Comparison of ENCODE assay signal across 1 cellular context in the genomic region with DNA sequence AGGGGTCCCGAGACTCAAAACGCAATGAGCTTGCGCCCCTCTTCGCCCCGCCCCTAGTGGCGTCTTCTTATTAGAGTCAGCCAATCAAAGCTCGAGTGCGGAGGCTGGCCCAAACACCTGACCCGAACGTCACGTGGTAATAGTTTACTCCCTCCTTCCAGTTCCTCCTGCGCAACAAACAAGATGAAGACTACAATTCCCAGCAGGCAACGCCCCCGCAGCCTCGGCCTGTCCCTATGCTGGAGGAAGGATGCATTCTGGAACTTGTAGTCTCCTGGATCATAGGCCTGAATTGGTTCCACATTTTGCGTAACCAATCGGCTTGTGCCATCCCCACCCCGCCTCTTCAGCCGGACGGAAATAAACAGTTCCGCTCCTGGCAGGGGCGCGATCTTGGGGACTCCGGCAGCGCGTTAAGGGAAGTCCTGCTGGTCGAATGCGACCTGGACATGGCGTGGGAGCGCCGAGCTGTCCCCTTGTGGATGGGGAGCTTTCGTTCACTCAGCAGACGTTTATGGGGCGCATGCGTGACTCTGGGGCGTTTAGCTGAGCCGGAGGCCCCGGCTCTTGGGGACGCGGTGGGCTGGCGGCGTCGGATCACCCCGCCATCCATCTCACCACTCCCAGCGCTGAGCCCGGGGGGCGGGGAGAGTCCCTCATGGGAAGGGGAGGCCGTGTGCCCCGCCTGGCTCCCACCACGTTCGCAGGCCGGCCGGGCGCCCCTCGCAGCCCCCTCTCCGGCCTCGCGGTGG.
TF ChIP-seq lines count a peak whose summit lies in the region.

A gene (minus strand): TSS at position 26 of the 752 bp plus-strand sequence. CDS start 38 bp downstream, outside the sequence.

TF ChIP-seq in K562, 482 proteins besides CTCF, POLR2A, EP300 and RAD21 (continued from another document and continues in another):
- TF ChIP-seq, protein P1, sequence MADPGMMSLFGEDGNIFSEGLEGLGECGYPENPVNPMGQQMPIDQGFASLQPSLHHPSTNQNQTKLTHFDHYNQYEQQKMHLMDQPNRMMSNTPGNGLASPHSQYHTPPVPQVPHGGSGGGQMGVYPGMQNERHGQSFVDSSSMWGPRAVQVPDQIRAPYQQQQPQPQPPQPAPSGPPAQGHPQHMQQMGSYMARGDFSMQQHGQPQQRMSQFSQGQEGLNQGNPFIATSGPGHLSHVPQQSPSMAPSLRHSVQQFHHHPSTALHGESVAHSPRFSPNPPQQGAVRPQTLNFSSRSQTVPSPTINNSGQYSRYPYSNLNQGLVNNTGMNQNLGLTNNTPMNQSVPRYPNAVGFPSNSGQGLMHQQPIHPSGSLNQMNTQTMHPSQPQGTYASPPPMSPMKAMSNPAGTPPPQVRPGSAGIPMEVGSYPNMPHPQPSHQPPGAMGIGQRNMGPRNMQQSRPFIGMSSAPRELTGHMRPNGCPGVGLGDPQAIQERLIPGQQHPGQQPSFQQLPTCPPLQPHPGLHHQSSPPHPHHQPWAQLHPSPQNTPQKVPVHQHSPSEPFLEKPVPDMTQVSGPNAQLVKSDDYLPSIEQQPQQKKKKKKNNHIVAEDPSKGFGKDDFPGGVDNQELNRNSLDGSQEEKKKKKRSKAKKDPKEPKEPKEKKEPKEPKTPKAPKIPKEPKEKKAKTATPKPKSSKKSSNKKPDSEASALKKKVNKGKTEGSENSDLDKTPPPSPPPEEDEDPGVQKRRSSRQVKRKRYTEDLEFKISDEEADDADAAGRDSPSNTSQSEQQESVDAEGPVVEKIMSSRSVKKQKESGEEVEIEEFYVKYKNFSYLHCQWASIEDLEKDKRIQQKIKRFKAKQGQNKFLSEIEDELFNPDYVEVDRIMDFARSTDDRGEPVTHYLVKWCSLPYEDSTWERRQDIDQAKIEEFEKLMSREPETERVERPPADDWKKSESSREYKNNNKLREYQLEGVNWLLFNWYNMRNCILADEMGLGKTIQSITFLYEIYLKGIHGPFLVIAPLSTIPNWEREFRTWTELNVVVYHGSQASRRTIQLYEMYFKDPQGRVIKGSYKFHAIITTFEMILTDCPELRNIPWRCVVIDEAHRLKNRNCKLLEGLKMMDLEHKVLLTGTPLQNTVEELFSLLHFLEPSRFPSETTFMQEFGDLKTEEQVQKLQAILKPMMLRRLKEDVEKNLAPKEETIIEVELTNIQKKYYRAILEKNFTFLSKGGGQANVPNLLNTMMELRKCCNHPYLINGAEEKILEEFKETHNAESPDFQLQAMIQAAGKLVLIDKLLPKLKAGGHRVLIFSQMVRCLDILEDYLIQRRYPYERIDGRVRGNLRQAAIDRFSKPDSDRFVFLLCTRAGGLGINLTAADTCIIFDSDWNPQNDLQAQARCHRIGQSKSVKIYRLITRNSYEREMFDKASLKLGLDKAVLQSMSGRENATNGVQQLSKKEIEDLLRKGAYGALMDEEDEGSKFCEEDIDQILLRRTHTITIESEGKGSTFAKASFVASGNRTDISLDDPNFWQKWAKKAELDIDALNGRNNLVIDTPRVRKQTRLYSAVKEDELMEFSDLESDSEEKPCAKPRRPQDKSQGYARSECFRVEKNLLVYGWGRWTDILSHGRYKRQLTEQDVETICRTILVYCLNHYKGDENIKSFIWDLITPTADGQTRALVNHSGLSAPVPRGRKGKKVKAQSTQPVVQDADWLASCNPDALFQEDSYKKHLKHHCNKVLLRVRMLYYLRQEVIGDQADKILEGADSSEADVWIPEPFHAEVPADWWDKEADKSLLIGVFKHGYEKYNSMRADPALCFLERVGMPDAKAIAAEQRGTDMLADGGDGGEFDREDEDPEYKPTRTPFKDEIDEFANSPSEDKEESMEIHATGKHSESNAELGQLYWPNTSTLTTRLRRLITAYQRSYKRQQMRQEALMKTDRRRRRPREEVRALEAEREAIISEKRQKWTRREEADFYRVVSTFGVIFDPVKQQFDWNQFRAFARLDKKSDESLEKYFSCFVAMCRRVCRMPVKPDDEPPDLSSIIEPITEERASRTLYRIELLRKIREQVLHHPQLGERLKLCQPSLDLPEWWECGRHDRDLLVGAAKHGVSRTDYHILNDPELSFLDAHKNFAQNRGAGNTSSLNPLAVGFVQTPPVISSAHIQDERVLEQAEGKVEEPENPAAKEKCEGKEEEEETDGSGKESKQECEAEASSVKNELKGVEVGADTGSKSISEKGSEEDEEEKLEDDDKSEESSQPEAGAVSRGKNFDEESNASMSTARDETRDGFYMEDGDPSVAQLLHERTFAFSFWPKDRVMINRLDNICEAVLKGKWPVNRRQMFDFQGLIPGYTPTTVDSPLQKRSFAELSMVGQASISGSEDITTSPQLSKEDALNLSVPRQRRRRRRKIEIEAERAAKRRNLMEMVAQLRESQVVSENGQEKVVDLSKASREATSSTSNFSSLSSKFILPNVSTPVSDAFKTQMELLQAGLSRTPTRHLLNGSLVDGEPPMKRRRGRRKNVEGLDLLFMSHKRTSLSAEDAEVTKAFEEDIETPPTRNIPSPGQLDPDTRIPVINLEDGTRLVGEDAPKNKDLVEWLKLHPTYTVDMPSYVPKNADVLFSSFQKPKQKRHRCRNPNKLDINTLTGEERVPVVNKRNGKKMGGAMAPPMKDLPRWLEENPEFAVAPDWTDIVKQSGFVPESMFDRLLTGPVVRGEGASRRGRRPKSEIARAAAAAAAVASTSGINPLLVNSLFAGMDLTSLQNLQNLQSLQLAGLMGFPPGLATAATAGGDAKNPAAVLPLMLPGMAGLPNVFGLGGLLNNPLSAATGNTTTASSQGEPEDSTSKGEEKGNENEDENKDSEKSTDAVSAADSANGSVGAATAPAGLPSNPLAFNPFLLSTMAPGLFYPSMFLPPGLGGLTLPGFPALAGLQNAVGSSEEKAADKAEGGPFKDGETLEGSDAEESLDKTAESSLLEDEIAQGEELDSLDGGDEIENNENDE (IDR thresholded peaks at IDR 0.05; ENCODE audit: low read depth, low read length): no peak
- TF ChIP-seq RFX7 (CRISPR knock-in tag; IDR thresholded peaks at IDR 0.05): no peak
- no peak for TF ChIP-seq EZH2 (IDR thresholded peaks at IDR 0.05; ENCODE audit: borderline replicate concordance, low read depth, low read length)
- 0 out of 2 replicates have a peak, but pooled peaks have one; percentile 49 for TF ChIP-seq FOXK1 (CRISPR knock-in tag; IDR thresholded peaks at IDR 0.05; ENCODE audit: borderline replicate concordance)
- 0 out of 2 replicates have a peak, but pooled peaks have one; percentile 49 for TF ChIP-seq CC2D1A (IDR thresholded peaks at IDR 0.05)
- TF ChIP-seq ZNF239 (CRISPR knock-in tag; IDR thresholded peaks at IDR 0.05): no peak
- TF ChIP-seq, protein P2, sequence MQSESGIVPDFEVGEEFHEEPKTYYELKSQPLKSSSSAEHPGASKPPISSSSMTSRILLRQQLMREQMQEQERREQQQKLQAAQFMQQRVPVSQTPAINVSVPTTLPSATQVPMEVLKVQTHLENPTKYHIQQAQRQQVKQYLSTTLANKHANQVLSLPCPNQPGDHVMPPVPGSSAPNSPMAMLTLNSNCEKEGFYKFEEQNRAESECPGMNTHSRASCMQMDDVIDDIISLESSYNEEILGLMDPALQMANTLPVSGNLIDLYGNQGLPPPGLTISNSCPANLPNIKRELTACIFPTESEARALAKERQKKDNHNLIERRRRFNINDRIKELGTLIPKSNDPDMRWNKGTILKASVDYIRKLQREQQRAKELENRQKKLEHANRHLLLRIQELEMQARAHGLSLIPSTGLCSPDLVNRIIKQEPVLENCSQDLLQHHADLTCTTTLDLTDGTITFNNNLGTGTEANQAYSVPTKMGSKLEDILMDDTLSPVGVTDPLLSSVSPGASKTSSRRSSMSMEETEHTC (IDR thresholded peaks at IDR 0.05): no peak; the same call in 1 of the 2 replicates
- TF ChIP-seq, protein P3, sequence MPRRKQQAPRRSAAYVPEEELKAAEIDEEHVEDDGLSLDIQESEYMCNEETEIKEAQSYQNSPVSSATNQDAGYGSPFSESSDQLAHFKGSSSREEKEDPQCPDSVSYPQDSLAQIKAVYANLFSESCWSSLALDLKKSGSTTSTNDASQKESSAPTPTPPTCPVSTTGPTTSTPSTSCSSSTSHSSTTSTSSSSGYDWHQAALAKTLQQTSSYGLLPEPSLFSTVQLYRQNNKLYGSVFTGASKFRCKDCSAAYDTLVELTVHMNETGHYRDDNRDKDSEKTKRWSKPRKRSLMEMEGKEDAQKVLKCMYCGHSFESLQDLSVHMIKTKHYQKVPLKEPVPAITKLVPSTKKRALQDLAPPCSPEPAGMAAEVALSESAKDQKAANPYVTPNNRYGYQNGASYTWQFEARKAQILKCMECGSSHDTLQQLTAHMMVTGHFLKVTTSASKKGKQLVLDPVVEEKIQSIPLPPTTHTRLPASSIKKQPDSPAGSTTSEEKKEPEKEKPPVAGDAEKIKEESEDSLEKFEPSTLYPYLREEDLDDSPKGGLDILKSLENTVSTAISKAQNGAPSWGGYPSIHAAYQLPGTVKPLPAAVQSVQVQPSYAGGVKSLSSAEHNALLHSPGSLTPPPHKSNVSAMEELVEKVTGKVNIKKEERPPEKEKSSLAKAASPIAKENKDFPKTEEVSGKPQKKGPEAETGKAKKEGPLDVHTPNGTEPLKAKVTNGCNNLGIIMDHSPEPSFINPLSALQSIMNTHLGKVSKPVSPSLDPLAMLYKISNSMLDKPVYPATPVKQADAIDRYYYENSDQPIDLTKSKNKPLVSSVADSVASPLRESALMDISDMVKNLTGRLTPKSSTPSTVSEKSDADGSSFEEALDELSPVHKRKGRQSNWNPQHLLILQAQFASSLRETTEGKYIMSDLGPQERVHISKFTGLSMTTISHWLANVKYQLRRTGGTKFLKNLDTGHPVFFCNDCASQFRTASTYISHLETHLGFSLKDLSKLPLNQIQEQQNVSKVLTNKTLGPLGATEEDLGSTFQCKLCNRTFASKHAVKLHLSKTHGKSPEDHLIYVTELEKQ (CRISPR knock-in tag; IDR thresholded peaks at IDR 0.05): no peak
- no peak for TF ChIP-seq CBX2 (IDR thresholded peaks at IDR 0.05; ENCODE audit: insufficient read depth, low read length, poor library complexity, severe bottlenecking)
- TF ChIP-seq MAFF (IDR thresholded peaks at IDR 0.05; ENCODE audit: low read length): no peak
- TF ChIP-seq, protein P4, sequence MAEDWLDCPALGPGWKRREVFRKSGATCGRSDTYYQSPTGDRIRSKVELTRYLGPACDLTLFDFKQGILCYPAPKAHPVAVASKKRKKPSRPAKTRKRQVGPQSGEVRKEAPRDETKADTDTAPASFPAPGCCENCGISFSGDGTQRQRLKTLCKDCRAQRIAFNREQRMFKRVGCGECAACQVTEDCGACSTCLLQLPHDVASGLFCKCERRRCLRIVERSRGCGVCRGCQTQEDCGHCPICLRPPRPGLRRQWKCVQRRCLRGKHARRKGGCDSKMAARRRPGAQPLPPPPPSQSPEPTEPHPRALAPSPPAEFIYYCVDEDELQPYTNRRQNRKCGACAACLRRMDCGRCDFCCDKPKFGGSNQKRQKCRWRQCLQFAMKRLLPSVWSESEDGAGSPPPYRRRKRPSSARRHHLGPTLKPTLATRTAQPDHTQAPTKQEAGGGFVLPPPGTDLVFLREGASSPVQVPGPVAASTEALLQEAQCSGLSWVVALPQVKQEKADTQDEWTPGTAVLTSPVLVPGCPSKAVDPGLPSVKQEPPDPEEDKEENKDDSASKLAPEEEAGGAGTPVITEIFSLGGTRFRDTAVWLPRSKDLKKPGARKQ (CRISPR knock-in tag; IDR thresholded peaks at IDR 0.05): no peak
- peak; percentile 5; the same call in 1 of the 2 replicates for TF ChIP-seq KLF16 (IDR thresholded peaks at IDR 0.05)
- TF ChIP-seq ZNF507 (tag; conservative IDR thresholded peaks at IDR 0.05): no peak
- peak; percentile 19 for TF ChIP-seq HMGN3 (IDR thresholded peaks at IDR 0.05; ENCODE audit: borderline replicate concordance, extremely low read depth, insufficient read length, low read depth, low read length)
- TF ChIP-seq ZNF589 (CRISPR knock-in tag; IDR thresholded peaks at IDR 0.05; ENCODE audit: low read depth): peak; percentile 84
- TF ChIP-seq ZBED1 (IDR thresholded peaks at IDR 0.05): no peak
- no peak for TF ChIP-seq MCM7 (IDR thresholded peaks at IDR 0.05)
- TF ChIP-seq, protein P5, sequence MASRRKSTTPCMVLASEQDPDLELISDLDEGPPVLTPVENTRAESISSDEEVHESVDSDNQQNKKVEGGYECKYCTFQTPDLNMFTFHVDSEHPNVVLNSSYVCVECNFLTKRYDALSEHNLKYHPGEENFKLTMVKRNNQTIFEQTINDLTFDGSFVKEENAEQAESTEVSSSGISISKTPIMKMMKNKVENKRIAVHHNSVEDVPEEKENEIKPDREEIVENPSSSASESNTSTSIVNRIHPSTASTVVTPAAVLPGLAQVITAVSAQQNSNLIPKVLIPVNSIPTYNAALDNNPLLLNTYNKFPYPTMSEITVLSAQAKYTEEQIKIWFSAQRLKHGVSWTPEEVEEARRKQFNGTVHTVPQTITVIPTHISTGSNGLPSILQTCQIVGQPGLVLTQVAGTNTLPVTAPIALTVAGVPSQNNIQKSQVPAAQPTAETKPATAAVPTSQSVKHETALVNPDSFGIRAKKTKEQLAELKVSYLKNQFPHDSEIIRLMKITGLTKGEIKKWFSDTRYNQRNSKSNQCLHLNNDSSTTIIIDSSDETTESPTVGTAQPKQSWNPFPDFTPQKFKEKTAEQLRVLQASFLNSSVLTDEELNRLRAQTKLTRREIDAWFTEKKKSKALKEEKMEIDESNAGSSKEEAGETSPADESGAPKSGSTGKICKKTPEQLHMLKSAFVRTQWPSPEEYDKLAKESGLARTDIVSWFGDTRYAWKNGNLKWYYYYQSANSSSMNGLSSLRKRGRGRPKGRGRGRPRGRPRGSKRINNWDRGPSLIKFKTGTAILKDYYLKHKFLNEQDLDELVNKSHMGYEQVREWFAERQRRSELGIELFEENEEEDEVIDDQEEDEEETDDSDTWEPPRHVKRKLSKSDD (conservative IDR thresholded peaks at IDR 0.05; ENCODE audit: low read length): no peak
- TF ChIP-seq KLF1 (tag; IDR thresholded peaks at IDR 0.05): no peak
- TF ChIP-seq, protein P6, sequence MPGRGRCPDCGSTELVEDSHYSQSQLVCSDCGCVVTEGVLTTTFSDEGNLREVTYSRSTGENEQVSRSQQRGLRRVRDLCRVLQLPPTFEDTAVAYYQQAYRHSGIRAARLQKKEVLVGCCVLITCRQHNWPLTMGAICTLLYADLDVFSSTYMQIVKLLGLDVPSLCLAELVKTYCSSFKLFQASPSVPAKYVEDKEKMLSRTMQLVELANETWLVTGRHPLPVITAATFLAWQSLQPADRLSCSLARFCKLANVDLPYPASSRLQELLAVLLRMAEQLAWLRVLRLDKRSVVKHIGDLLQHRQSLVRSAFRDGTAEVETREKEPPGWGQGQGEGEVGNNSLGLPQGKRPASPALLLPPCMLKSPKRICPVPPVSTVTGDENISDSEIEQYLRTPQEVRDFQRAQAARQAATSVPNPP (IDR thresholded peaks at IDR 0.05; ENCODE audit: borderline replicate concordance, insufficient read depth, insufficient read length): no peak
- peak; percentile 64; the same call in 1 of the 2 replicates for TF ChIP-seq ETV5 (CRISPR knock-in tag; IDR thresholded peaks at IDR 0.05; ENCODE audit: low read depth)
- TF ChIP-seq, protein P7, sequence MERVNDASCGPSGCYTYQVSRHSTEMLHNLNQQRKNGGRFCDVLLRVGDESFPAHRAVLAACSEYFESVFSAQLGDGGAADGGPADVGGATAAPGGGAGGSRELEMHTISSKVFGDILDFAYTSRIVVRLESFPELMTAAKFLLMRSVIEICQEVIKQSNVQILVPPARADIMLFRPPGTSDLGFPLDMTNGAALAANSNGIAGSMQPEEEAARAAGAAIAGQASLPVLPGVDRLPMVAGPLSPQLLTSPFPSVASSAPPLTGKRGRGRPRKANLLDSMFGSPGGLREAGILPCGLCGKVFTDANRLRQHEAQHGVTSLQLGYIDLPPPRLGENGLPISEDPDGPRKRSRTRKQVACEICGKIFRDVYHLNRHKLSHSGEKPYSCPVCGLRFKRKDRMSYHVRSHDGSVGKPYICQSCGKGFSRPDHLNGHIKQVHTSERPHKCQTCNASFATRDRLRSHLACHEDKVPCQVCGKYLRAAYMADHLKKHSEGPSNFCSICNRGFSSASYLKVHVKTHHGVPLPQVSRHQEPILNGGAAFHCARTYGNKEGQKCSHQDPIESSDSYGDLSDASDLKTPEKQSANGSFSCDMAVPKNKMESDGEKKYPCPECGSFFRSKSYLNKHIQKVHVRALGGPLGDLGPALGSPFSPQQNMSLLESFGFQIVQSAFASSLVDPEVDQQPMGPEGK (CRISPR knock-in tag; IDR thresholded peaks at IDR 0.05; ENCODE audit: borderline replicate concordance): no peak
- no peak for TF ChIP-seq NCOA1 (IDR thresholded peaks at IDR 0.05; ENCODE audit: low read depth)
- no peak; the same call in 1 of the 2 replicates for TF ChIP-seq HLTF (IDR thresholded peaks at IDR 0.05)
- no peak for TF ChIP-seq MYBL2 (IDR thresholded peaks at IDR 0.05; ENCODE audit: low read depth)
- TF ChIP-seq MYBL2 (CRISPR knock-in tag; IDR thresholded peaks at IDR 0.05; ENCODE audit: borderline replicate concordance): no peak
